ENCODE assay signal across 8 cellular contexts in genomic region chr5:137735531-137736284, GRCh38. TPM values are rescaled to one million over a fixed set of nuclear protein-coding genes. Genes with fewer than 3 reads are reported as not detected.
DNase-seq lines count a peak whose midpoint lies in the region; ATAC-seq and TF ChIP-seq lines count a peak whose summit lies in the region.

A gene with protein sequence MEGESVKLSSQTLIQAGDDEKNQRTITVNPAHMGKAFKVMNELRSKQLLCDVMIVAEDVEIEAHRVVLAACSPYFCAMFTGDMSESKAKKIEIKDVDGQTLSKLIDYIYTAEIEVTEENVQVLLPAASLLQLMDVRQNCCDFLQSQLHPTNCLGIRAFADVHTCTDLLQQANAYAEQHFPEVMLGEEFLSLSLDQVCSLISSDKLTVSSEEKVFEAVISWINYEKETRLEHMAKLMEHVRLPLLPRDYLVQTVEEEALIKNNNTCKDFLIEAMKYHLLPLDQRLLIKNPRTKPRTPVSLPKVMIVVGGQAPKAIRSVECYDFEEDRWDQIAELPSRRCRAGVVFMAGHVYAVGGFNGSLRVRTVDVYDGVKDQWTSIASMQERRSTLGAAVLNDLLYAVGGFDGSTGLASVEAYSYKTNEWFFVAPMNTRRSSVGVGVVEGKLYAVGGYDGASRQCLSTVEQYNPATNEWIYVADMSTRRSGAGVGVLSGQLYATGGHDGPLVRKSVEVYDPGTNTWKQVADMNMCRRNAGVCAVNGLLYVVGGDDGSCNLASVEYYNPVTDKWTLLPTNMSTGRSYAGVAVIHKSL (minus strand): TSS chr5:137736089. CDS start chr5:137735646, 443 bp downstream.

- TF ChIP-seq CTCF in Caco-2 (IDR thresholded peaks at IDR 0.05; ENCODE audit: insufficient read depth in 1 of 2, low read depth in 1 of 2, low read length in 1 of 2, severe bottlenecking in 1 of 2, unreplicated experiment in 1 of 2) (peak in 1 of 2 experiments; percentile 28), VCaP (conservative IDR thresholded peaks at IDR 0.05) (peak; percentile 69)

- H3K27me3 Mint-ChIP-seq in Caco-2 (ENCODE audit: insufficient read depth, unreplicated experiment): no peaks in the 10 kb centered on the region

- no peak within 1 kb of the TSS for H3K4me3 Mint-ChIP-seq in Caco-2 (ENCODE audit: unreplicated experiment)

- H3K9ac ChIP-seq in HUES6 (ENCODE audit: low read length): peak within 1 kb of the TSS; percentile 64

- intact Hi-C loops in Caco-2 (cut with micrococcal nuclease; ENCODE audit: unreplicated experiment): loop anchor here (1.0 kb wide), 1 partner anchor 75 kb away; no protein-coding TSS in a partner anchor

- peaks cover 13% of the 10 kb centered on the region for H3K4me1 Mint-ChIP-seq in Caco-2 (ENCODE audit: low read depth, unreplicated experiment)

- peak within 1 kb of the TSS; percentile 8 for H3K4me3 ChIP-seq in Caco-2 (ENCODE audit: low read depth, low read length)
- peak within 1 kb of the TSS; percentile 79 for H3K4me3 ChIP-seq in HUES6 (ENCODE audit: low read depth, low read length)

- H3K27ac ChIP-seq in HUES6 (ENCODE audit: low read depth, low read length): peak within 1 kb of the TSS; percentile 20; the same call in 1 of the 2 replicates
- peak within 1 kb of the TSS; percentile 77 for H3K27ac ChIP-seq in VCaP
- peak within 1 kb of the TSS; percentile 43 for H3K27ac ChIP-seq in layer of hippocampus (ENCODE audit: low read depth, low read length)

- H3K9me3 ChIP-seq in Caco-2 (0 out of 2 replicates have a peak, but pooled peaks cover 3% of the 10 kb centered on the region), HUES6 (ENCODE audit: control insufficient read depth, insufficient read depth, low read depth, low read length) (no peaks in the 10 kb centered on the region)

- no peaks in the 10 kb centered on the region for H3K36me3 ChIP-seq in Caco-2 (ENCODE audit: control insufficient read depth, insufficient read depth, low read length)
- no peaks in the 10 kb centered on the region for H3K36me3 ChIP-seq in HUES6 (ENCODE audit: control insufficient read depth, insufficient read depth, low read length)

- POLR2A ChIA-PET in Caco-2 (lab: Charles Lee): interaction anchor here (0.9 kb wide), 1 partner anchor 17 kb away, joined by 3 read pairs; no protein-coding TSS in a partner anchor

- CTCF ChIA-PET in Caco-2 (lab: Charles Lee): interaction anchor here (0.6 to 3.4 kb wide), 3 partner anchors 23 to 106 kb away, joined by 3 to 46 read pairs (median 5); no protein-coding TSS in a partner anchor

- BruUV-seq in Caco-2 (replicated peaks; lab: Mats Ljungman, UMichigan): no TSS peak

- H3K36me3 Mint-ChIP-seq in Caco-2 (ENCODE audit: insufficient read depth, unreplicated experiment): no peaks in the 10 kb centered on the region

- H3K27me3 ChIP-seq in Caco-2 (replicated peaks; ENCODE audit: control insufficient read depth, insufficient read depth, low read length) (no peaks in the 10 kb centered on the region), HUES6 (ENCODE audit: control insufficient read depth, insufficient read depth, low read length) (no peaks in the 10 kb centered on the region), layer of hippocampus (ENCODE audit: control insufficient read depth, insufficient read depth, low read length) (no peaks in the 10 kb centered on the region)

- peaks cover 25% of the 10 kb centered on the region for H3K4me1 ChIP-seq in Caco-2
- H3K4me1 ChIP-seq in HUES6 (ENCODE audit: control insufficient read depth, insufficient read depth, low read length): peaks cover 19% of the 10 kb centered on the region; the same call in 1 of the 2 replicates

- no peaks in the 10 kb centered on the region for H3K9me3 Mint-ChIP-seq in Caco-2 (ENCODE audit: unreplicated experiment)

- H3K27ac Mint-ChIP-seq in Caco-2 (ENCODE audit: unreplicated experiment): no peak within 1 kb of the TSS

- ATAC-seq in GM19455 (IDR thresholded peaks at IDR 0.05; ENCODE audit: unreplicated experiment): peak; percentile 47

- peak; percentile 63 to 71 for DNase-seq in Caco-2
- DNase-seq in dermis microvascular lymphatic vessel endothelial cell (ENCODE audit: low read depth in 2 of 2): peak; percentile 68 to 86
- peak; percentile 11 for DNase-seq in stimulated activated CD4-positive, alpha-beta T cell treated with anti-CD3 and anti-CD28 coated beads, Interleukin-12 subunit alpha, Interleukin-12 subunit beta, amount 100 ng/mL, for 4 hours
- DNase-seq in GOT3 (lab: John Stamatoyannopoulos, UW): no peak

RNA-seq across cellular contexts. Expression of the gene that starts here (rescaled TPM):
- total RNA-seq in Caco-2 (2022): 3.5 TPM in 2 replicates
- total RNA-seq in dermis microvascular lymphatic vessel endothelial cell: 19.3 and 50.4 TPM in 2 replicates

Comparison
In these comparisons a context has a peak if more than half of its experiments do, and no peak if none do; other contexts are left out.
1. H3K27ac ChIP-seq: peak in every context shown above with its lines; median percentile 77 in VCaP; 43 in layer of hippocampus; 20 in HUES6.